13 cellular contexts compared by ENCODE assay signal in genomic region chr20:47929368-47930115, GRCh38.
DNase-seq lines count a peak whose midpoint lies in the region; ATAC-seq, FAIRE-seq and TF ChIP-seq lines count a peak whose summit lies in the region.
"Had no signal": no experiment of that assay in that cellular context is flagged by ENCODE, and none has a peak within 500 bp of the region (broad histone marks: within the 10 kb centered on the region; RNA-seq: fewer than 3 reads in every experiment).

No MANE protein-coding gene starts in this region.

- no peak overlapping the region for H2BK5ac ChIP-seq in IMR-90 (ENCODE audit: low read depth, low read length, poor library complexity, severe bottlenecking)

- TF ChIP-seq RAD21 in IMR-90 (IDR thresholded peaks at IDR 0.05; ENCODE audit: low read length), result no peak

- no peak overlapping the region for H3K14ac ChIP-seq in IMR-90 (replicated peaks; ENCODE audit: low read depth, low read length)

- BruUV-seq in IMR-90 (replicated peaks; lab: Mats Ljungman, UMichigan), result no TSS peak

- no peak overlapping the region for H3K23ac ChIP-seq in IMR-90 (ENCODE audit: low read depth, low read length)

- H2AK9ac ChIP-seq in IMR-90 (replicated peaks; ENCODE audit: low read depth, low read length, poor library complexity), result no peak overlapping the region

- intact Hi-C loops in IMR-90 (cut with micrococcal nuclease), result no loop called here
- intact Hi-C loops in lower leg skin (cut with DNase I; ENCODE audit: low total_unique reads), result no loop called here

- CTCF ChIA-PET in IMR-90 (lab: Yijun Ruan, JAX), result no interaction called here

- H4K8ac ChIP-seq in IMR-90 (ENCODE audit: low read depth in 2 of 2, low read length in 2 of 2), result no peak overlapping the region

- no peak for ATAC-seq in IMR-90 (ENCODE audit: low read depth)
- ATAC-seq in GM21515 (IDR thresholded peaks at IDR 0.05; ENCODE audit: unreplicated experiment), result no peak
- no peak for ATAC-seq in HG02571 (IDR thresholded peaks at IDR 0.05; ENCODE audit: unreplicated experiment)

- TF ChIP-seq CTCF in AG09309 (IDR thresholded peaks at IDR 0.05; ENCODE audit: control insufficient read depth, insufficient read depth, low read depth, low read length, missing control alignments) (no peak), IMR-90 (conservative IDR thresholded peaks at IDR 0.05; ENCODE audit: low read depth, low read length) (no peak), astrocyte of the spinal cord (IDR thresholded peaks at IDR 0.05; ENCODE audit: low read depth, low read length) (no peak), lower leg skin (IDR thresholded peaks at IDR 0.05) (no peak)

- H2BK20ac ChIP-seq in IMR-90 (ENCODE audit: low read depth, low read length), result no peak overlapping the region

- H3K18ac ChIP-seq in IMR-90 (ENCODE audit: low read depth, low read length), result no peak overlapping the region

- H2AK5ac ChIP-seq in IMR-90 (ENCODE audit: low read depth, low read length), result no peak overlapping the region

- no peak overlapping the region for H3K4ac ChIP-seq in IMR-90 (ENCODE audit: low read depth, low read length)

- in situ Hi-C loops in IMR-90 (cut with MboI; ENCODE audit: low sequenced_read_pairs), result no loop called here
- in situ Hi-C loops in astrocyte of the spinal cord (cut with HindIII; ENCODE audit: low sequenced_read_pairs), result no loop called here

- no peak overlapping the region for H2AFZ ChIP-seq in IMR-90 (replicated peaks; ENCODE audit: low read length, poor library complexity)

- TF ChIP-seq POLR2A in IMR-90 (IDR thresholded peaks at IDR 0.05; ENCODE audit: low read depth, low read length), result no peak
- no peak for TF ChIP-seq POLR2A in lower leg skin (IDR thresholded peaks at IDR 0.05)
- TF ChIP-seq POLR2A in GM12892 (IDR thresholded peaks at IDR 0.05; ENCODE audit: low read depth, low read length), result no peak

- 75% methylated on average over 2 of the region's 6 CpGs; no CpG with 5 or more reads in 1 of the 2 experiments for WGBS in IMR-90 (ENCODE audit: extremely low coverage in 2 of 2, insufficient read length in 1 of 2), 2 experiments
- 38 to 39% methylated on average over 6 of the region's 6 CpGs for WGBS in lower leg skin, 2 donors

- H3K4me3 ChIP-seq in AG09309 (ENCODE audit: control insufficient read depth, low read depth, low read length) (no peak overlapping the region), IMR-90 (ENCODE audit: insufficient read depth, low read depth, low read length) (no peak overlapping the region), astrocyte of the spinal cord (ENCODE audit: low read depth, low read length) (no peak overlapping the region), lower leg skin (ENCODE audit: low read depth, poor library complexity, severe bottlenecking) (no peak overlapping the region)
- H3K4me3 ChIP-seq: prostate gland, SK-N-MC, transverse colon had no signal

- no peak overlapping the region for H2BK15ac ChIP-seq in IMR-90 (ENCODE audit: low read depth, low read length)

- H4K20me1 ChIP-seq in IMR-90 (ENCODE audit: insufficient read depth, low read length), result no peaks in the 10 kb centered on the region

- H3K4me2 ChIP-seq in IMR-90 (ENCODE audit: low read depth, low read length), result no peak overlapping the region

- POLR2A ChIA-PET in IMR-90 (lab: Charles Lee; ENCODE audit: unreplicated experiment), result no interaction called here

- FAIRE-seq in GM12892 (lab: Jason Lieb, UNC), result no peak

- no peak overlapping the region for H3K56ac ChIP-seq in IMR-90 (ENCODE audit: extremely low read depth, insufficient read depth, low read length)

- no peaks in the 10 kb centered on the region for H3K79me1 ChIP-seq in IMR-90 (ENCODE audit: low read depth in 1 of 2, low read length in 2 of 2)

- no peak overlapping the region for H2BK120ac ChIP-seq in IMR-90 (ENCODE audit: low read depth, low read length)

- H3K9me1 ChIP-seq in IMR-90 (ENCODE audit: insufficient read depth, low read length), result no peaks in the 10 kb centered on the region

- H4K5ac ChIP-seq in IMR-90 (ENCODE audit: low read depth, low read length), result no peak overlapping the region

- H3K27ac ChIP-seq in IMR-90 (ENCODE audit: insufficient read depth, low read length), result no peak overlapping the region
- H3K27ac ChIP-seq: prostate gland, SK-N-MC, transverse colon had no signal

- dilution Hi-C loops in IMR-90 (cut with HindIII; ENCODE audit: low sequenced_read_pairs, unreplicated experiment), result no loop called here

- no peaks in the 10 kb centered on the region; the same call in 1 of the 2 replicates for H3K27me3 ChIP-seq in IMR-90 (ENCODE audit: control insufficient read depth, insufficient read depth, low read length)
- H3K27me3 ChIP-seq: BE2C had no signal

- no peaks in the 10 kb centered on the region for H3K9me3 ChIP-seq in IMR-90 (ENCODE audit: control insufficient read depth, insufficient read depth, low read length)
- H3K9me3 ChIP-seq: BE2C, prostate gland, transverse colon had no signal

- DNase-seq in AG09309 (ENCODE audit: low read depth) (peak; percentile 59), IMR-90 (peak; percentile 26), astrocyte of the spinal cord (ENCODE audit: low read depth, low spot score) (peak; percentile 47), islet precursor cell (peak; percentile 78), lower leg skin (ENCODE audit: low spot score in 2 of 2) (no peak), GM12892 (ENCODE audit: insufficient read length) (no peak)
- DNase-seq: activated naive CD4-positive, alpha-beta T cell treated with Interleukin-2 at 50 U/mL for 16 hours; BE2C; transverse colon had no signal

- no peaks in the 10 kb centered on the region for H3K36me3 ChIP-seq in IMR-90 (ENCODE audit: control insufficient read depth, insufficient read depth, low read length)
- H3K36me3 ChIP-seq: BE2C, prostate gland, transverse colon had no signal

- no peak overlapping the region for H4K91ac ChIP-seq in IMR-90 (ENCODE audit: insufficient read depth, low read depth, low read length)

- no peak overlapping the region for H3K9ac ChIP-seq in IMR-90 (ENCODE audit: low read depth, low read length)

- no peaks in the 10 kb centered on the region; the same call in 1 of the 2 replicates for H3K4me1 ChIP-seq in IMR-90 (ENCODE audit: control insufficient read depth, insufficient read depth, low read length)
- H3K4me1 ChIP-seq: prostate gland, transverse colon had no signal

TF ChIP-seq in IMR-90, 13 proteins besides CTCF, POLR2A, EP300 and RAD21:
- no peak for TF ChIP-seq RCOR1 (IDR thresholded peaks at IDR 0.05; ENCODE audit: insufficient replicate concordance, low read length)
TF ChIP-seq in IMR-90: peak in this region for 0.

Comparison
In these comparisons a context has a peak if more than half of its experiments do, and no peak if none do; other contexts are left out.
1. DNase-seq: peak in AG09309 (single experiment), IMR-90 (single experiment), astrocyte of the spinal cord (single experiment) and islet precursor cell (single experiment); none in lower leg skin (0 of 2) and GM12892 (single experiment).